8 cellular contexts compared by ENCODE assay signal in the genomic region with DNA sequence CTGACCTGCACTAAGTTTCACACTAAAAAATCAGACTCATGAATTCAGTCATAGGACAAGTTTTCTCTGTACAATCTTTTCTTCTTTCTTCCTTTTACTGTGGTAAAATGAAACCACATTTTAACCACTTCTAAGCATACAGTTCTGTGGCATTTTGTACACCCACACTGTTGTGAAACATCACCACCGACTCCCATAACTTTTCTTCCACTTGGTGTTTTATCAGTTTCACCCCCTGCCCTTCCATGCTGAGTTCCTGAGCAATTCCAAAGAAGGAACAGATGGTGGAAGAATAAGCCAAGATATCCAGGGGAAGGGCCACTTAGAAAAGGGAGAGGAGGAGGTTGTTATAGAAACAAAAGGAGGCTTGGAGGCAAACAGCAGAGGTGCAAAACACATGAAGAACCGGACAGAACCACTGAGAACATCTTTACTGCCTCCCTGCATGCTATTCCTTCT. TPM values are rescaled to one million over a fixed set of nuclear protein-coding genes. Genes with fewer than 3 reads are reported as not detected.
DNase-seq lines count a peak whose midpoint lies in the region; ATAC-seq and TF ChIP-seq lines count a peak whose summit lies in the region.

No MANE protein-coding gene starts in this region.

- no peaks in the 10 kb centered on the region for H3K9me3 Mint-ChIP-seq in brain

- ATAC-seq in GM19463 (IDR thresholded peaks at IDR 0.05; ENCODE audit: unreplicated experiment) (peak; percentile 96), HG03442 (IDR thresholded peaks at IDR 0.05; ENCODE audit: unreplicated experiment) (peak; percentile 98)

- TF ChIP-seq CTCF in brain (conservative IDR thresholded peaks at IDR 0.05) = no peak

- TF ChIP-seq POLR2A in erythroblast (IDR thresholded peaks at IDR 0.05; ENCODE audit: low read length) = no peak

- H3K4me3 Mint-ChIP-seq in brain = no peak overlapping the region

- peaks cover 9% of the 10 kb centered on the region for H3K4me1 Mint-ChIP-seq in brain

- H3K27me3 Mint-ChIP-seq in brain = no peaks in the 10 kb centered on the region

- peak overlapping the region in 3 of 5 experiments; percentile 10 to 64 (median 45) for H3K27ac Mint-ChIP-seq in brain

- peak; percentile 56 for DNase-seq in GF-D8 (lab: John Stamatoyannopoulos, UW)
- no peak for DNase-seq in NCI-H1436 treated with DMSO at 0.1 percent for 48 hours (lab: John Stamatoyannopoulos, UW)
- DNase-seq in NCI-H2081 treated with DMSO at 0.1 percent for 48 hours (lab: John Stamatoyannopoulos, UW) = no peak
- DNase-seq in erythroblast (lab: John Stamatoyannopoulos, UW) = no peak
- DNase-seq in stimulated activated CD8-positive, alpha-beta memory T cell treated with anti-CD3 and anti-CD28 coated beads, Interleukin-4, amount 100 ng/mL, for 48 hours = no peak

- peaks cover 58% of the 10 kb centered on the region for H3K36me3 Mint-ChIP-seq in brain

RNA-seq across cellular contexts. Expression of gene SLC25A4, which starts 22.6 kb away (rescaled TPM):
- 37.8 TPM for polyA plus RNA-seq in brain (ENCODE audit: insufficient read depth, low read depth, low replicate concordance)

RNA-seq across cellular contexts. Expression of gene CFAP97, which starts 38.2 kb away (rescaled TPM):
- polyA plus RNA-seq in brain (ENCODE audit: insufficient read depth, low read depth, low replicate concordance) = 6.2 TPM

RNA-seq across cellular contexts. Expression of gene SNX25, which starts 43.8 kb away (rescaled TPM):
- polyA plus RNA-seq in brain (ENCODE audit: insufficient read depth, low read depth, low replicate concordance) = 2.2 TPM
